ENCODE assay signal across 17 cellular contexts in the genomic region with DNA sequence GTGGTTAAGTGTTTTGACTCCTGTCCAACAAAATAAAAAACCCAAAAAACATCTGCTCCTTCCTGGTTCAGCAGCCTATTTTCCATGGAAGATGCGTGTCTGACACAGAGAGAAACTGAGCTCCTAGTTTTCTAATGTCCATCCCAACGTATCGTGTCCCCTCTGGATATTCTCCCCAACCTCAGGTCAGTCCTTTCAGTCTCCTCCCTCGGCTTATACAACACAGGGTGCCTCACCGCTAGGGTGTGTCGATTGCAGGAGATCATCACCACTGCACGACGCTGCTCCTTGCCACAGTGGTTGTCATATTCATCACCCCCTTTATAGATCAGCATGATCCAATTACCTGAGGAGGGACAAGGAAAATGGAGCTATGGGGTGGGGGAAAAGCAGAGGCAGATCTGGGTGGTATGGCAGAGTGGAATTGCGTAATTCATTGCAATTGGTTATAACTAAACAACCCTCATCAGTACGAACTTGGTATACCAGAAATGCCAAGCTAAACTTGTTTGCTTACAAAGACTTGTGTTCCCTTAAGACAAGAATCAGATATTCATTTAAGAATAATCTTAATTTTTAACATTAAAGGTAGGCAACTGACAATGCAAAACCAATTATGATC.
"Had no signal": no experiment of that assay in that cellular context is flagged by ENCODE, and none has a peak within 500 bp of the region (broad histone marks: within the 10 kb centered on the region; RNA-seq: fewer than 3 reads in every experiment).

No MANE protein-coding gene starts in this region.

- DNase-seq: activated CD4-positive, alpha-beta T cell treated with anti-CD3 and anti-CD28 coated beads, Interleukin-2, amount 50 U/mL, for 1 hour; activated naive CD4-positive, alpha-beta T cell treated with anti-CD3 and anti-CD28 coated beads, Interleukin-2, amount 10 ng/mL, durations not matched to agents 7 days and 5 days; effector CD8-positive, alpha-beta T cell; heart right ventricle; kidney glomerular epithelial cell; left ventricle myocardium superior; T-helper 1 cell; T1000; upper lobe of left lung had no signal

- ATAC-seq: activated CD4-positive, CD25-positive, alpha-beta regulatory T cell treated with anti-CD3 and anti-CD28 coated beads, Interleukin-2, amount 50 U/mL, for 24 hours; gastroesophageal sphincter; heart right ventricle; left ventricle myocardium superior had no signal

- H3K27me3 ChIP-seq: esophagus muscularis mucosa, gastroesophageal sphincter, heart right ventricle, neural progenitor cell, right atrium auricular region, upper lobe of left lung had no signal

- H3K9ac ChIP-seq: neural progenitor cell had no signal

- H3K9me3 ChIP-seq: esophagus muscularis mucosa, gastroesophageal sphincter, heart right ventricle, prostate gland, right atrium auricular region, thoracic aorta, upper lobe of left lung had no signal

- H2AFZ ChIP-seq: neural progenitor cell had no signal

- H3K27ac ChIP-seq: esophagus muscularis mucosa, gastroesophageal sphincter, heart right ventricle, neural progenitor cell, prostate gland, right atrium auricular region, thoracic aorta, upper lobe of left lung had no signal

- FAIRE-seq: endothelial cell of umbilical vein had no signal

- H3K9me3 Mint-ChIP-seq: activated naive CD4-positive, alpha-beta T cell treated with anti-CD3 and anti-CD28 coated beads, Interleukin-2, amount 10 ng/mL, durations not matched to agents 7 days and 5 days; neural progenitor cell had no signal

- H3K27ac Mint-ChIP-seq: activated naive CD4-positive, alpha-beta T cell treated with anti-CD3 and anti-CD28 coated beads, Interleukin-2, amount 10 ng/mL, durations not matched to agents 7 days and 5 days; neural progenitor cell had no signal

- H3K4me3 ChIP-seq: esophagus muscularis mucosa, gastroesophageal sphincter, heart right ventricle, neural progenitor cell, prostate gland, right atrium auricular region, thoracic aorta, upper lobe of left lung had no signal

- H3K4me3 Mint-ChIP-seq: activated naive CD4-positive, alpha-beta T cell treated with anti-CD3 and anti-CD28 coated beads, Interleukin-2, amount 10 ng/mL, durations not matched to agents 7 days and 5 days; neural progenitor cell had no signal

- H3K4me2 ChIP-seq: neural progenitor cell had no signal

- H3K36me3 ChIP-seq: neural progenitor cell had no signal

- H3K27me3 Mint-ChIP-seq: activated naive CD4-positive, alpha-beta T cell treated with anti-CD3 and anti-CD28 coated beads, Interleukin-2, amount 10 ng/mL, durations not matched to agents 7 days and 5 days had no signal
